ENCODE assay signal across 16 cellular contexts in genomic region chr13:66461021-66461420, GRCh38.
DNase-seq lines count a peak whose midpoint lies in the region; TF ChIP-seq lines count a peak whose summit lies in the region.
"Had no signal": no experiment of that assay in that cellular context is flagged by ENCODE, and none has a peak within 500 bp of the region (broad histone marks: within the 10 kb centered on the region; RNA-seq: fewer than 3 reads in every experiment).

No MANE protein-coding gene starts in this region.

- H3K27ac ChIP-seq in SK-N-SH (ENCODE audit: low read depth in 2 of 2, low read length in 1 of 2), result peak overlapping the region in 1 of 2 experiments; percentile 5; a peak in 1 of 4 replicates
- H3K27ac ChIP-seq: Peyer's patch, SK-N-MC had no signal

- H3K36me3 ChIP-seq in SK-N-SH (replicated peaks in 1 of 2; ENCODE audit: control insufficient read depth in 1 of 2, insufficient read depth in 2 of 2, low read length in 1 of 2), result no peaks in the 10 kb centered on the region
- H3K36me3 ChIP-seq: Peyer's patch had no signal

- 0 out of 4 replicates have a peak, but pooled peaks of 1 of the 2 experiments have one; percentile 11 for TF ChIP-seq EP300 in SK-N-SH (IDR thresholded peaks at IDR 0.05; ENCODE audit: borderline replicate concordance in 1 of 2, low read depth in 1 of 2, low read length in 1 of 2)

- WGBS in SK-N-SH (ENCODE audit: low lambda C conversion rate), result 33% methylated on average over 1 of the region's 1 CpG

- no peaks in the 10 kb centered on the region; the same call in 1 of the 2 replicates for H3K9me2 ChIP-seq in SK-N-SH

- POLR2A ChIA-PET in SK-N-SH (lab: Yijun Ruan, JAX), result no interaction called here

- no peaks in the 10 kb centered on the region for H3K79me2 ChIP-seq in SK-N-SH (ENCODE audit: insufficient read depth)

- CTCF ChIA-PET in SK-N-SH (lab: Yijun Ruan, JAX), result interaction anchor here (1.0 to 1.3 kb wide), 2 partner anchors 9 to 14 kb away, joined by 3 read pairs; no protein-coding TSS in a partner anchor

- TF ChIP-seq RAD21 in SK-N-SH (IDR thresholded peaks at IDR 0.05; ENCODE audit: low read length), result no peak

- no peaks in the 10 kb centered on the region for H3K9me3 ChIP-seq in SK-N-SH
- H3K9me3 ChIP-seq: Peyer's patch had no signal

- H4K20me1 ChIP-seq in SK-N-SH (ENCODE audit: insufficient read depth), result no peaks in the 10 kb centered on the region

- TF ChIP-seq CTCF in SK-N-SH (IDR thresholded peaks at IDR 0.05), result no peak

- 0 out of 2 replicates have a peak overlapping the region, but pooled peaks have one; percentile 24 for H3K4me2 ChIP-seq in SK-N-SH

- DNase-seq in SK-N-SH, result no peak
- peak; percentile 52 for DNase-seq in fibroblast of gingiva (ENCODE audit: low read depth)
- DNase-seq in myocyte (ENCODE audit: low read depth), result peak; percentile 3
- no peak for DNase-seq in GF-D8 (lab: John Stamatoyannopoulos, UW)
- no peak for DNase-seq in HUDEP-2 (lab: John Stamatoyannopoulos, UW; ENCODE audit: unreplicated experiment in 76 of 76)
- DNase-seq in activated CD4-positive, alpha-beta T cell treated with anti-CD3 and anti-CD28 coated beads, Interleukin-2, amount 50 U/mL, for 48 hours, result no peak
- DNase-seq in NCI-H2196 (lab: John Stamatoyannopoulos, UW; ENCODE audit: unreplicated experiment), result no peak
- DNase-seq: COR-L47, H7, KBM-7, NCI-H146, NCI-H2081 treated with DMSO at 0.1 percent for 48 hours, NCI-H2227 treated with DMSO at 0.1 percent for 48 hours, NCI-H524 treated with DMSO at 0.1 percent for 48 hours, Peyer's patch had no signal

- H3F3A ChIP-seq in SK-N-SH (replicated peaks; ENCODE audit: insufficient read depth), result peaks cover 2% of the 10 kb centered on the region

- H3K9ac ChIP-seq in SK-N-SH, result no peak overlapping the region

- H2AFZ ChIP-seq in SK-N-SH (ENCODE audit: low read depth), result peak overlapping the region; percentile 13; the same call in 1 of the 2 replicates

- no peak overlapping the region for H3K4me3 ChIP-seq in SK-N-SH (ENCODE audit: low read depth in 2 of 2, low read length in 1 of 2)
- H3K4me3 ChIP-seq: Peyer's patch, SK-N-MC had no signal

- H3K4me1 ChIP-seq in SK-N-SH (ENCODE audit: control insufficient read depth in 1 of 2, insufficient read depth in 2 of 2, low read depth in 1 of 2, low read length in 1 of 2), result no peaks in the 10 kb centered on the region
- H3K4me1 ChIP-seq: Peyer's patch had no signal

- H3K27me3 ChIP-seq in SK-N-SH (ENCODE audit: insufficient read depth), result no peaks in the 10 kb centered on the region
- H3K27me3 ChIP-seq: Peyer's patch had no signal

TF ChIP-seq in SK-N-SH, 30 proteins besides CTCF, POLR2A, EP300 and RAD21:
- TF ChIP-seq TCF12 (IDR thresholded peaks at IDR 0.05), result peak; percentile 14; the same call in 1 of the 2 replicates
- TF ChIP-seq TEAD4 (IDR thresholded peaks at IDR 0.05; ENCODE audit: borderline replicate concordance, insufficient read depth), result no peak
- peak; percentile 38; the same call in 1 of the 2 replicates for TF ChIP-seq FOSL2 (IDR thresholded peaks at IDR 0.05; ENCODE audit: borderline replicate concordance, low read depth)

Comparison
In these comparisons a context has a peak if more than half of its experiments do, and no peak if none do; other contexts are left out.
1. DNase-seq: peak in fibroblast of gingiva (single experiment) and myocyte (single experiment); none in SK-N-SH (single experiment), GF-D8 (single experiment), HUDEP-2 (0 of 76), activated CD4-positive, alpha-beta T cell treated with anti-CD3 and anti-CD28 coated beads, Interleukin-2, amount 50 U/mL, for 48 hours (0 of 2) and NCI-H2196 (single experiment).